1 cellular context compared by ENCODE assay signal in the genomic region with DNA sequence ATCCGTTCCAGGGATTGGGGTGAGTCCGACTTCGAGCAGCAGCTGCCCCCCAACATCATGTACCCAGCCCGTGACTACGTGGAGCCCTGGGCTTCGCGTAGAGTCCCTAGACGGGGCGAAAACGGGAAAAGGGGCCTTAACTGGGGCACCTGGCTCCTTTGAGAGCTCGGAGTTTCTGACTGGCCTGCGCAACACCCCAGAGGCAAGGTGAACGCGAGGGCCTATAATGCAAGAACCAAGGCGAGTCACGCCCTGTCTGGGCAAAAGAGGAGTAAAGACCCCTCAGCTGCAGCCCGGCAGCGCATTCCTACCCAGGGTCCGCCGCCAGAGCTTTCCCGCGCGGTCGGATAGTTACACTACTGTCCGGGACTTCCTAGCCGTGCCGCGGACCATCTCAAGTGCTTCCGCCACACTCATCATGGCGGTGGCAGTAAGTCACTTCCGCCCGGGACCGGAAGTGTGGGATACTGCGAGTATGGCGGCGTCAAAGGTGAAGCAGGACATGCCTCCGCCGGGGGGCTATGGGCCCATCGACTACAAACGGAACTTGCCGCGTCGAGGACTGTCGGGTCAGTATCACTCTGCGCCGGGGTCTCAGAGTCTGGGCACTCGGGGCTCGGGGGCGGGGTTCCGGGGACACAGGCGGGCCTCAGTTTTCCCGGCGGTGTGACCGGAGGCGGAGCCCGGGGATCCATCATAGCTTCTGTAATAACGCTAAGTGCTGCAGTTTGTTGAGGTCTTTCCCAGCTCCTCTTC.
TF ChIP-seq lines count a peak whose summit lies in the region.

Gene NDUFA13, plus strand, starts transcription at position 462 of the 756 bp plus-strand sequence. Its CDS starts 14 bp downstream, at position 476.

TF ChIP-seq in GM23338, 12 proteins besides CTCF, POLR2A, EP300 and RAD21:
- TF ChIP-seq, protein P1, sequence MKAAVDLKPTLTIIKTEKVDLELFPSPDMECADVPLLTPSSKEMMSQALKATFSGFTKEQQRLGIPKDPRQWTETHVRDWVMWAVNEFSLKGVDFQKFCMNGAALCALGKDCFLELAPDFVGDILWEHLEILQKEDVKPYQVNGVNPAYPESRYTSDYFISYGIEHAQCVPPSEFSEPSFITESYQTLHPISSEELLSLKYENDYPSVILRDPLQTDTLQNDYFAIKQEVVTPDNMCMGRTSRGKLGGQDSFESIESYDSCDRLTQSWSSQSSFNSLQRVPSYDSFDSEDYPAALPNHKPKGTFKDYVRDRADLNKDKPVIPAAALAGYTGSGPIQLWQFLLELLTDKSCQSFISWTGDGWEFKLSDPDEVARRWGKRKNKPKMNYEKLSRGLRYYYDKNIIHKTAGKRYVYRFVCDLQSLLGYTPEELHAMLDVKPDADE (IDR thresholded peaks at IDR 0.05) = peak; percentile 94
- TF ChIP-seq POLR2AphosphoS5 (IDR thresholded peaks at IDR 0.05; ENCODE audit: low read depth) = peak; percentile 96
- TF ChIP-seq NANOG (IDR thresholded peaks at IDR 0.05; ENCODE audit: borderline replicate concordance) = no peak
- no peak for TF ChIP-seq EZH2phosphoT487 (IDR thresholded peaks at IDR 0.05; ENCODE audit: unreplicated experiment)
- no peak for TF ChIP-seq ZNF114 (CRISPR knock-in tag; IDR thresholded peaks at IDR 0.05)
- no peak for TF ChIP-seq REST (IDR thresholded peaks at IDR 0.05; ENCODE audit: unreplicated experiment)
- TF ChIP-seq ZNF462 (CRISPR knock-in tag; IDR thresholded peaks at IDR 0.05) = no peak
- TF ChIP-seq CREB1 (CRISPR knock-in tag; IDR thresholded peaks at IDR 0.05; ENCODE audit: low read depth) = peak; percentile 86
- TF ChIP-seq JUNB (IDR thresholded peaks at IDR 0.05; ENCODE audit: unreplicated experiment) = no peak
- TF ChIP-seq EZH2 (IDR thresholded peaks at IDR 0.05; ENCODE audit: low read depth, unreplicated experiment) = no peak
- no peak for TF ChIP-seq ZNF331 (CRISPR knock-in tag; IDR thresholded peaks at IDR 0.05; ENCODE audit: low read depth)
